Comparison of ENCODE assay signal across 19 cellular contexts in genomic region chrX:138287200-138287865, GRCh38.
"Had no signal": no experiment of that assay in that cellular context is flagged by ENCODE, and none has a peak within 500 bp of the region (broad histone marks: within the 10 kb centered on the region; RNA-seq: fewer than 3 reads in every experiment).

No MANE protein-coding gene starts in this region.

- H3K36me3 Mint-ChIP-seq: activated naive CD8-positive, alpha-beta T cell treated with anti-CD3 and anti-CD28 coated beads for 36 hours; brain had no signal

- H3K27ac Mint-ChIP-seq: activated naive CD8-positive, alpha-beta T cell treated with anti-CD3 and anti-CD28 coated beads for 36 hours; activated T-helper 1 cell treated with anti-CD3 and anti-CD28 coated beads, Interleukin-12 subunit alpha, Interleukin-12 subunit beta, Interleukin-2, Interleukin-4 antibody, amounts not matched to agents 30 ng/mL and 10 ng/mL and 1 ng/mL, durations not matched to agents 14 hours and 24 hours and 36 hours; brain; stimulated activated naive CD8-positive, alpha-beta T cell treated with anti-CD3 and anti-CD28 coated beads, Interleukin-15, amount 100 ng/mL, for 72 hours; T-helper 2 cell treated with Interferon-gamma antibody and Interleukin-4, amounts not matched to agents 5 μg/mL and 100 μg/mL, for 36 hours had no signal

- H3K27me3 ChIP-seq: esophagus squamous epithelium, sigmoid colon, spleen, upper lobe of left lung had no signal

- H3K27me3 Mint-ChIP-seq: activated naive CD8-positive, alpha-beta T cell treated with anti-CD3 and anti-CD28 coated beads for 36 hours; brain; central memory CD8-positive, alpha-beta T cell; stimulated activated naive CD8-positive, alpha-beta T cell treated with anti-CD3 and anti-CD28 coated beads, Interleukin-15, amount 100 ng/mL, for 72 hours had no signal

- H3K9me3 ChIP-seq: esophagus squamous epithelium, psoas muscle, sigmoid colon, spleen, upper lobe of left lung had no signal

- H3K4me1 ChIP-seq: esophagus squamous epithelium, psoas muscle, sigmoid colon, spleen, upper lobe of left lung had no signal

- H3K9me3 Mint-ChIP-seq: activated naive CD8-positive, alpha-beta T cell treated with anti-CD3 and anti-CD28 coated beads for 36 hours; activated T-helper 1 cell treated with anti-CD3 and anti-CD28 coated beads, Interleukin-12 subunit alpha, Interleukin-12 subunit beta, Interleukin-2, Interleukin-4 antibody, amounts not matched to agents 30 ng/mL and 10 ng/mL and 1 ng/mL, durations not matched to agents 14 hours and 24 hours and 36 hours; brain; central memory CD8-positive, alpha-beta T cell; stimulated activated naive CD8-positive, alpha-beta T cell treated with anti-CD3 and anti-CD28 coated beads, Interleukin-15, amount 100 ng/mL, for 72 hours; T-helper 2 cell treated with Interferon-gamma antibody and Interleukin-4, amounts not matched to agents 5 μg/mL and 100 μg/mL, for 36 hours had no signal

- FAIRE-seq: endothelial cell of umbilical vein had no signal

- ATAC-seq: psoas muscle; stimulated activated naive CD8-positive, alpha-beta T cell treated with anti-CD3 and anti-CD28 coated beads, Interleukin-15, amount 100 ng/mL, for 72 hours had no signal

- H3K4me3 ChIP-seq: esophagus squamous epithelium, lung, psoas muscle, sigmoid colon, spleen, upper lobe of left lung had no signal

- H3K27ac ChIP-seq: esophagus squamous epithelium, psoas muscle, sigmoid colon, spleen, upper lobe of left lung had no signal

- DNase-seq: activated CD4-positive, alpha-beta T cell treated with anti-CD3 and anti-CD28 coated beads, Interleukin-2, amount 50 U/mL, for 1 hour; activated CD8-positive, alpha-beta memory T cell treated with anti-CD3 and anti-CD28 coated beads for 24 hours; activated naive CD8-positive, alpha-beta T cell treated with anti-CD3 and anti-CD28 coated beads for 36 hours; cortex of kidney; effector CD4-positive, alpha-beta T cell; esophagus squamous epithelium; midbrain; psoas muscle; sigmoid colon; spleen; stimulated activated naive CD8-positive, alpha-beta T cell treated with anti-CD3 and anti-CD28 coated beads, Interleukin-15, amount 100 ng/mL, for 72 hours; upper lobe of left lung had no signal

- H3K4me3 Mint-ChIP-seq: activated naive CD8-positive, alpha-beta T cell treated with anti-CD3 and anti-CD28 coated beads for 36 hours; activated T-helper 1 cell treated with anti-CD3 and anti-CD28 coated beads, Interleukin-12 subunit alpha, Interleukin-12 subunit beta, Interleukin-2, Interleukin-4 antibody, amounts not matched to agents 30 ng/mL and 10 ng/mL and 1 ng/mL, durations not matched to agents 14 hours and 24 hours and 36 hours; brain; central memory CD8-positive, alpha-beta T cell; neural crest cell; stimulated activated naive CD8-positive, alpha-beta T cell treated with anti-CD3 and anti-CD28 coated beads, Interleukin-15, amount 100 ng/mL, for 72 hours; T-helper 2 cell treated with Interferon-gamma antibody and Interleukin-4, amounts not matched to agents 5 μg/mL and 100 μg/mL, for 36 hours had no signal

- H3K4me1 Mint-ChIP-seq: activated naive CD8-positive, alpha-beta T cell treated with anti-CD3 and anti-CD28 coated beads for 36 hours; central memory CD8-positive, alpha-beta T cell; stimulated activated naive CD8-positive, alpha-beta T cell treated with anti-CD3 and anti-CD28 coated beads, Interleukin-15, amount 100 ng/mL, for 72 hours had no signal

- H3K36me3 ChIP-seq: esophagus squamous epithelium, sigmoid colon, spleen, upper lobe of left lung had no signal
